Comparison of ENCODE assay signal across 8 cellular contexts in genomic region chr4:41934813-41935651, GRCh38. TPM values are rescaled to one million over a fixed set of nuclear protein-coding genes. Genes with fewer than 3 reads are reported as not detected.
DNase-seq lines count a peak whose midpoint lies in the region; ATAC-seq, FAIRE-seq and TF ChIP-seq lines count a peak whose summit lies in the region.

A gene with protein sequence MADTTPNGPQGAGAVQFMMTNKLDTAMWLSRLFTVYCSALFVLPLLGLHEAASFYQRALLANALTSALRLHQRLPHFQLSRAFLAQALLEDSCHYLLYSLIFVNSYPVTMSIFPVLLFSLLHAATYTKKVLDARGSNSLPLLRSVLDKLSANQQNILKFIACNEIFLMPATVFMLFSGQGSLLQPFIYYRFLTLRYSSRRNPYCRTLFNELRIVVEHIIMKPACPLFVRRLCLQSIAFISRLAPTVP (plus strand): TSS chr4:41935429. CDS start chr4:41935485, 56 bp downstream.

- H3K4me1 Mint-ChIP-seq in immature natural killer cell, result peaks cover 37 to 46% of the 10 kb centered on the region in 2 donors

- peak within 1 kb of the TSS; percentile 75 for H3K27ac ChIP-seq in AG04450 (ENCODE audit: low read depth, low read length)

- no peaks in the 10 kb centered on the region for H3K36me3 ChIP-seq in bronchial epithelial cell (ENCODE audit: control insufficient read depth, insufficient read depth, low read length)

- peak within 1 kb of the TSS; percentile 82 to 93 (median 91) for H3K27ac Mint-ChIP-seq in immature natural killer cell

- H3K27me3 ChIP-seq in AG04450 (ENCODE audit: control insufficient read depth, insufficient read depth, low read length) (peaks cover 11% of the 10 kb centered on the region), bronchial epithelial cell (ENCODE audit: control insufficient read depth, insufficient read depth, low read length) (no peaks in the 10 kb centered on the region)

- H3K9me3 Mint-ChIP-seq in immature natural killer cell, result no peaks in the 10 kb centered on the region

- H3K36me3 Mint-ChIP-seq in immature natural killer cell, result peaks cover 4 to 8% (median 6%) of the 10 kb centered on the region in 3 donors

- H3K9me3 ChIP-seq in AG04450 (ENCODE audit: control insufficient read depth, insufficient read depth, low read length), result peaks cover 2% of the 10 kb centered on the region; the same call in 1 of the 2 replicates

- peak within 1 kb of the TSS; percentile 90 to 96 (median 96) for H3K4me3 Mint-ChIP-seq in immature natural killer cell

- DNase-seq in AG04450 (ENCODE audit: low read depth, low spot score) (peak; percentile 49), NCI-H2227 treated with DMSO at 0.1 percent for 48 hours (lab: John Stamatoyannopoulos, UW) (peak; percentile 88), bronchial epithelial cell (ENCODE audit: low read depth) (peak; percentile 84), immature natural killer cell (peak; percentile 67 to 76 (median 72)), smooth muscle cell of the brain vasculature (ENCODE audit: low read depth, low spot score) (peak; percentile 40)

- peak; percentile 28 for TF ChIP-seq CTCF in AG04450 (IDR thresholded peaks at IDR 0.05; ENCODE audit: low read depth, low read length)
- TF ChIP-seq CTCF in WI38 (IDR thresholded peaks at IDR 0.05; ENCODE audit: low read depth, low read length), result no peak
- peak; percentile 14 for TF ChIP-seq CTCF in bronchial epithelial cell (IDR thresholded peaks at IDR 0.05; ENCODE audit: insufficient read depth, low read length, severe bottlenecking)

- ATAC-seq in GM18907 (IDR thresholded peaks at IDR 0.05; ENCODE audit: unreplicated experiment), result peak; percentile 96
- ATAC-seq in HG03159 (IDR thresholded peaks at IDR 0.05; ENCODE audit: unreplicated experiment), result peak; percentile 81

- no peak for FAIRE-seq in bronchial epithelial cell (lab: Jason Lieb, UNC)

- POLR2A ChIA-PET in AG04450 (lab: Yijun Ruan, JAX), result interaction anchor here (0.6 kb wide), 2 partner anchors 137 to 538 kb away, joined by 3 to 5 read pairs; no protein-coding TSS in a partner anchor

- CTCF ChIA-PET in AG04450 (lab: Charles Lee), result interaction anchor here (0.6 to 1.5 kb wide), 3 partner anchors 22 to 52 kb away, joined by 3 to 5 read pairs (median 4); no protein-coding TSS in a partner anchor

- H3K4me3 ChIP-seq in AG04450 (ENCODE audit: low read depth, low read length) (peak within 1 kb of the TSS; percentile 96), WI38 (ENCODE audit: low read depth, low read length) (peak within 1 kb of the TSS; percentile 99), bronchial epithelial cell (ENCODE audit: low read depth, low read length) (peak within 1 kb of the TSS; percentile 93)

- peaks cover 0 to 7% (median 7%) of the 10 kb centered on the region in 3 donors for H3K27me3 Mint-ChIP-seq in immature natural killer cell (ENCODE audit: low read depth in 3 of 3)

RNA-seq across cellular contexts. Expression of the gene that starts here (rescaled TPM):
- 46.2 and 53.6 TPM in 2 replicates for polyA plus RNA-seq in AG04450 (2011; rRNA removed)
- polyA minus RNA-seq in AG04450 (2011; rRNA and poly(A)+ RNA removed), result 103 and 110 TPM in 2 replicates
- 63.5 and 106 TPM in 2 replicates for total RNA-seq in bronchial epithelial cell
- polyA plus RNA-seq in immature natural killer cell, result 10 to 100 TPM; 11.0 to 31.4 (median 14.1) TPM

Comparison
In these comparisons a context has a peak if more than half of its experiments do, and no peak if none do; other contexts are left out.
1. Peak in every context shown above with its lines: DNase-seq, ATAC-seq, H3K4me3 ChIP-seq and H3K27ac ChIP-seq.